Comparison of ENCODE assay signal across 6 cellular contexts in genomic region chr7:158502068-158502750, GRCh38.
"Had no signal": no experiment of that assay in that cellular context is flagged by ENCODE, and none has a peak within 500 bp of the region (broad histone marks: within the 10 kb centered on the region; RNA-seq: fewer than 3 reads in every experiment).

No MANE protein-coding gene starts in this region.

- H3K36me3 ChIP-seq: HAP-1 had no signal

- H3K27ac ChIP-seq: HL-60 had no signal

- DNase-seq: HFFc6, IMR-90, KBM-7 had no signal

- H3K4me3 ChIP-seq: GM23338, HAP-1 had no signal

- H3K4me1 ChIP-seq: HAP-1 had no signal

- H2AFZ ChIP-seq: GM23338 had no signal

- H3K4me2 ChIP-seq: GM23338 had no signal

- H3K9me3 ChIP-seq: HAP-1 had no signal
